Comparison of ENCODE assay signal across 11 cellular contexts in the genomic region with DNA sequence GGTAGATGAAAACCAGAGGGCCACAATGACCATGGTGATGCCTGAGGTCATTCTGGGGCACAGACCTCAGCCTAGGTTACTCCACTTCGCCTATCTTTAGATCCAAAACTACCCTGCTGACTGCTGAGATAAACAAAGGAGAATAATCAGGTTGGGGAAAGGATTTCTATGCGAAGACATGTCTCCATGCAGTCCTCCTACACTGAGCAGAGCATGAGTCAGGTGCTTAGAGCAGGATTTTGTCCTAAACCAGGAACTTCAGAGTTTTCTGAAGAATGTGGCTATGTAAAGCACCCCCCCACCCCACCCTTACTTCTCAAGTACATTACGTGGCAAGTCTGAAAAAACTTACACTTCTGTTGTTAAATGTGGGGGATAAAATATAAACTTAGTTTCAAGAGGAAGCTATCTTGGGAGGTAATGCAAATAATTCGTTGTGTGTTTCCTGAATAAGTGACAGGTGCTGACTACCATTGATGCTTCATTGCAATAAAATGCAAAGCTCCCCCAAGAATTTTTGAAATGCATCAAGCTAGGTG. TPM values are rescaled to one million over a fixed set of nuclear protein-coding genes. Genes with fewer than 3 reads are reported as not detected.
DNase-seq lines count a peak whose midpoint lies in the region; ATAC-seq, FAIRE-seq and TF ChIP-seq lines count a peak whose summit lies in the region.
"Had no signal": no experiment of that assay in that cellular context is flagged by ENCODE, and none has a peak within 500 bp of the region (broad histone marks: within the 10 kb centered on the region; RNA-seq: fewer than 3 reads in every experiment).

No MANE protein-coding gene starts in this region.

- H3K27me3 ChIP-seq in AG04450 (ENCODE audit: control insufficient read depth, insufficient read depth, low read length) = no peaks in the 10 kb centered on the region

- intact Hi-C loops in left colon (cut with DNase I, micrococcal nuclease) = no loop called here

- H3K27ac ChIP-seq in AG04450 (ENCODE audit: low read depth, low read length) = peak overlapping the region; percentile 43

- FAIRE-seq in GM19239 (lab: Jason Lieb, UNC) = peak; percentile 96

- no peaks in the 10 kb centered on the region for H3K9me3 ChIP-seq in AG04450 (ENCODE audit: control insufficient read depth, insufficient read depth, low read length)

- CTCF ChIA-PET in AG04450 (lab: Charles Lee) = interaction anchor here (0.7 kb wide), 1 partner anchor 89 kb away, joined by 4 read pairs; no protein-coding TSS in a partner anchor

- ATAC-seq in HG02981 (IDR thresholded peaks at IDR 0.05; ENCODE audit: unreplicated experiment) (peak; percentile 46), SK-N-SH treated with all-trans-retinoic acid at 6 μM for 48 hours (peak; percentile 46; the same call in 2 of the 3 replicates), left colon (no peak)
- ATAC-seq: Right ventricle myocardium inferior; stimulated activated naive CD8-positive, alpha-beta T cell treated with anti-CD3 and anti-CD28 coated beads, Interleukin-15, Interleukin-2, amounts not matched to agents 100 U/mL and 50 U/mL, for 24 hours had no signal

- DNase-seq in AG04450 (ENCODE audit: low read depth, low spot score) = no peak
- DNase-seq in GM19239 (ENCODE audit: insufficient read length, low spot score) = no peak
- no peak for DNase-seq in left colon
- no peak for DNase-seq in activated T-cell treated with anti-CD3 and anti-CD28 coated beads, Interleukin-2, amount 50 U/mL, for 1 hour
- no peak for DNase-seq in DMS 273 treated with DMSO at 0.1 percent for 48 hours (lab: John Stamatoyannopoulos, UW)
- no peak for DNase-seq in NCI-H1092 treated with DMSO at 0.1 percent for 48 hours (lab: John Stamatoyannopoulos, UW)
- DNase-seq: activated CD8-positive, alpha-beta memory T cell treated with anti-CD3 and anti-CD28 coated beads, Interleukin-2, amount 50 U/mL, for 48 hours; stimulated activated naive CD8-positive, alpha-beta T cell treated with anti-CD3 and anti-CD28 coated beads, Interleukin-15, Interleukin-2, amounts not matched to agents 100 U/mL and 50 U/mL, for 24 hours had no signal

- POLR2A ChIA-PET in AG04450 (lab: Yijun Ruan, JAX) = interaction anchor here (0.8 to 1.1 kb wide), 3 partner anchors 19 to 54 kb away, joined by 3 to 7 read pairs (median 4); partner anchors contain the start of gene PDCD1LG2

- TF ChIP-seq CTCF in AG04450 (IDR thresholded peaks at IDR 0.05; ENCODE audit: low read depth, low read length) = no peak

- H3K4me3 ChIP-seq in AG04450 (ENCODE audit: low read depth, low read length) = no peak overlapping the region

TF ChIP-seq in SK-N-SH treated with all-trans-retinoic acid at 6 μM for 48 hours, 23 proteins besides CTCF, POLR2A, EP300 and RAD21:
- TF ChIP-seq BACH2 (CRISPR knock-in tag; IDR thresholded peaks at IDR 0.05; ENCODE audit: borderline replicate concordance) (no peak), CSRNP3 (CRISPR knock-in tag; IDR thresholded peaks at IDR 0.05) (no peak), ESRRG (CRISPR knock-in tag; IDR thresholded peaks at IDR 0.05) (no peak)

RNA-seq across cellular contexts. Expression of gene PDCD1LG2, which starts 19.4 kb away (rescaled TPM):
- polyA plus RNA-seq in AG04450 (2011; rRNA removed) = 31.5 TPM in 2 replicates
- 22.9 and 25.8 TPM in 2 replicates for polyA minus RNA-seq in AG04450 (2011; rRNA and poly(A)+ RNA removed)
- total RNA-seq in left colon = 1 to 10 TPM in 1 of 2 donors, under 1 TPM in 1; 0.31 to 1.1 TPM
